ENCODE assay signal across 1 cellular context in genomic region chr9:76161103-76161502, GRCh38.
TF ChIP-seq lines count a peak whose summit lies in the region.

No MANE protein-coding gene starts in this region.

TF ChIP-seq in IMR-90, 13 proteins besides CTCF, POLR2A, EP300 and RAD21 (continued from another document):
- TF ChIP-seq MAFK (IDR thresholded peaks at IDR 0.05; ENCODE audit: low read depth, low read length): no peak
- TF ChIP-seq FOS (IDR thresholded peaks at IDR 0.05; ENCODE audit: low read depth, low read length): no peak
- TF ChIP-seq MXI1 (IDR thresholded peaks at IDR 0.05; ENCODE audit: borderline replicate concordance, low read depth, low read length): no peak
- no peak for TF ChIP-seq SMC3 (IDR thresholded peaks at IDR 0.05; ENCODE audit: low read depth, low read length)
- TF ChIP-seq BHLHE40 (IDR thresholded peaks at IDR 0.05; ENCODE audit: low read depth, low read length): no peak
